31 cellular contexts compared by ENCODE assay signal in genomic region chr4:24262084-24262483, GRCh38.
DNase-seq lines count a peak whose midpoint lies in the region; ATAC-seq, FAIRE-seq and TF ChIP-seq lines count a peak whose summit lies in the region.
"Had no signal": no experiment of that assay in that cellular context is flagged by ENCODE, and none has a peak within 500 bp of the region (broad histone marks: within the 10 kb centered on the region; RNA-seq: fewer than 3 reads in every experiment).

No MANE protein-coding gene starts in this region.

- no peaks in the 10 kb centered on the region for H3K79me2 ChIP-seq in keratinocyte (ENCODE audit: control insufficient read depth, insufficient read depth, low read length)

- H3K9me3 ChIP-seq in AG04450 (ENCODE audit: control insufficient read depth, insufficient read depth, low read length) = no peaks in the 10 kb centered on the region
- no peaks in the 10 kb centered on the region for H3K9me3 ChIP-seq in keratinocyte (ENCODE audit: control insufficient read depth, low read depth, low read length)
- no peaks in the 10 kb centered on the region for H3K9me3 ChIP-seq in psoas muscle
- H3K9me3 ChIP-seq in T-helper 17 cell (ENCODE audit: control insufficient read depth, low read length, poor library complexity, severe bottlenecking) = no peaks in the 10 kb centered on the region
- H3K9me3 ChIP-seq: HAP-1, heart right ventricle, spleen had no signal

- intact Hi-C loops in psoas muscle (cut with DNase I) = no loop called here

- no peak overlapping the region for H3K9ac ChIP-seq in keratinocyte (ENCODE audit: control insufficient read depth, extremely low read depth, insufficient read depth, low read length)

- no peaks in the 10 kb centered on the region for H4K20me1 ChIP-seq in keratinocyte (ENCODE audit: control insufficient read depth, extremely low read depth, insufficient read depth, low read length)

- H3K27me3 ChIP-seq in AG04450 (ENCODE audit: control insufficient read depth, insufficient read depth, low read length) = peaks cover 2% of the 10 kb centered on the region
- H3K27me3 ChIP-seq in keratinocyte (ENCODE audit: control insufficient read depth, extremely low read depth, insufficient read depth, low read length) = no peaks in the 10 kb centered on the region
- H3K27me3 ChIP-seq in psoas muscle (ENCODE audit: insufficient read depth in 3 of 3, low read length in 2 of 3) = no peaks in the 10 kb centered on the region
- H3K27me3 ChIP-seq: brain microvascular endothelial cell, heart right ventricle, spleen had no signal

- no peaks in the 10 kb centered on the region for H3K4me1 Mint-ChIP-seq in T-helper 17 cell
- H3K4me1 Mint-ChIP-seq: activated CD4-positive, alpha-beta T cell treated with anti-CD3 and anti-CD28 coated beads, Interleukin-2, amount 10 ng/mL, durations not matched to agents 7 days and 5 days; activated CD8-positive, alpha-beta memory T cell treated with anti-CD3 and anti-CD28 coated beads, Interleukin-2, amount 10 ng/mL, durations not matched to agents 7 days and 5 days; naive thymus-derived CD8-positive, alpha-beta T cell had no signal

- TF ChIP-seq CTCF in AG04450 (IDR thresholded peaks at IDR 0.05; ENCODE audit: low read depth, low read length) = no peak
- no peak for TF ChIP-seq CTCF in keratinocyte (optimal IDR thresholded peaks at IDR 0.05 in 1 of 3, IDR thresholded peaks at IDR 0.05 in 1 of 3, conservative IDR thresholded peaks at IDR 0.05 in 1 of 3; ENCODE audit: extremely low read depth in 1 of 3, insufficient read depth in 2 of 3, low read length in 3 of 3)
- no peak for TF ChIP-seq CTCF in psoas muscle (IDR thresholded peaks at IDR 0.05)

- no peaks in the 10 kb centered on the region for H3K9me1 ChIP-seq in keratinocyte (ENCODE audit: control insufficient read depth, extremely low read depth, insufficient read depth, low read length)

- H3K4me2 ChIP-seq in keratinocyte (ENCODE audit: control insufficient read depth, extremely low read depth, insufficient read depth, low read depth, low read length) = peak overlapping the region; percentile 14

- 26 to 59% (median 36%) methylated on average over 6 of the region's 6 CpGs for WGBS in psoas muscle, 3 donors

- CTCF ChIA-PET in AG04450 (lab: Charles Lee) = no interaction called here

- H3K27me3 Mint-ChIP-seq in T-helper 17 cell = no peaks in the 10 kb centered on the region
- H3K27me3 Mint-ChIP-seq: activated CD4-positive, alpha-beta T cell treated with anti-CD3 and anti-CD28 coated beads, Interleukin-2, amount 10 ng/mL, durations not matched to agents 7 days and 5 days; activated CD8-positive, alpha-beta memory T cell treated with anti-CD3 and anti-CD28 coated beads, Interleukin-2, amount 10 ng/mL, durations not matched to agents 7 days and 5 days had no signal

- H3K4me3 ChIP-seq in AG04450 (ENCODE audit: low read depth, low read length) = no peak overlapping the region
- no peak overlapping the region for H3K4me3 ChIP-seq in keratinocyte (ENCODE audit: control insufficient read depth in 2 of 3, extremely low read depth in 1 of 3, insufficient read depth in 2 of 3, low read depth in 1 of 3, low read length in 3 of 3)
- peak overlapping the region; percentile 4 for H3K4me3 ChIP-seq in psoas muscle
- H3K4me3 ChIP-seq: HAP-1, heart right ventricle, spleen had no signal

- POLR2A ChIA-PET in AG04450 (lab: Yijun Ruan, JAX) = no interaction called here

- FAIRE-seq in keratinocyte (lab: Jason Lieb, UNC) = no peak
- FAIRE-seq: colon had no signal

- peaks cover 12% of the 10 kb centered on the region for H3K4me1 ChIP-seq in keratinocyte (ENCODE audit: control insufficient read depth, extremely low read depth, insufficient read depth, low read length)
- H3K4me1 ChIP-seq in psoas muscle = peaks cover 24% of the 10 kb centered on the region
- H3K4me1 ChIP-seq: HAP-1, spleen had no signal

- H3K27ac ChIP-seq in AG04450 (ENCODE audit: low read depth, low read length) = peak overlapping the region; percentile 34
- no peak overlapping the region for H3K27ac ChIP-seq in keratinocyte (ENCODE audit: control insufficient read depth, insufficient read depth, low read length)
- peak overlapping the region; percentile 57 for H3K27ac ChIP-seq in psoas muscle
- H3K27ac ChIP-seq: brain microvascular endothelial cell, heart right ventricle, spleen, VCaP had no signal

- dilution Hi-C loops in keratinocyte (cut with MboI; ENCODE audit: extremely low pct_ligation_motif_present, low sequenced_read_pairs) = no loop called here

- H3K36me3 ChIP-seq in keratinocyte (ENCODE audit: control insufficient read depth in 2 of 2, extremely low read depth in 1 of 2, insufficient read depth in 2 of 2, low read length in 2 of 2) (no peaks in the 10 kb centered on the region), psoas muscle (ENCODE audit: insufficient read depth in 1 of 2, low read depth in 1 of 2) (no peaks in the 10 kb centered on the region)
- H3K36me3 ChIP-seq: brain microvascular endothelial cell, HAP-1, heart right ventricle, spleen had no signal

- DNase-seq in AG04450 (ENCODE audit: low read depth, low spot score) (no peak), NCI-H82 treated with DMSO at 0.1 percent for 48 hours (lab: John Stamatoyannopoulos, UW; ENCODE audit: unreplicated experiment) (peak; percentile 42), keratinocyte (ENCODE audit: low read depth, low spot score) (no peak), psoas muscle (no peak), SIG-M5 treated with dmso at 0.1 percent for 504 hours (lab: John Stamatoyannopoulos, UW; ENCODE audit: unreplicated experiment) (no peak), SHP77 treated with DMSO at 0.1 percent for 48 hours (lab: John Stamatoyannopoulos, UW) (no peak), T-helper 17 cell (no peak), T-helper 2 cell (no peak)
- DNase-seq: activated CD4-positive, alpha-beta T cell treated with anti-CD3 and anti-CD28 coated beads, Interleukin-2, amount 10 ng/mL, durations not matched to agents 7 days and 5 days; activated CD8-positive, alpha-beta memory T cell treated with anti-CD3 and anti-CD28 coated beads, Interleukin-2, amount 10 ng/mL, durations not matched to agents 7 days and 5 days; activated naive CD4-positive, alpha-beta T cell; activated T-cell treated with anti-CD3 and anti-CD28 coated beads, Interleukin-2, amount 50 U/mL, for 48 hours; brain microvascular endothelial cell; DMS79; effector CD8-positive, alpha-beta T cell; foreskin fibroblast; GDM1; heart right ventricle; naive thymus-derived CD8-positive, alpha-beta T cell; NCI-H1092; NCI-H187 treated with DMSO at 0.1 percent for 48 hours; NCI-H748 treated with DMSO at 0.1 percent for 48 hours; RPMI8226; spleen; stimulated activated CD4-positive, alpha-beta T cell treated with anti-CD3 and anti-CD28 coated beads, Interleukin-2, amount 100 ng/mL, for 48 hours had no signal

- no peak overlapping the region for H3K27ac Mint-ChIP-seq in T-helper 17 cell
- H3K27ac Mint-ChIP-seq: activated CD4-positive, alpha-beta T cell treated with anti-CD3 and anti-CD28 coated beads, Interleukin-2, amount 10 ng/mL, durations not matched to agents 7 days and 5 days; activated CD8-positive, alpha-beta memory T cell treated with anti-CD3 and anti-CD28 coated beads, Interleukin-2, amount 10 ng/mL, durations not matched to agents 7 days and 5 days; naive thymus-derived CD8-positive, alpha-beta T cell had no signal

- ATAC-seq in psoas muscle (peak in 2 of 4 donors; percentile 19 to 50), T-helper 17 cell (no peak)
- ATAC-seq: activated CD8-positive, alpha-beta memory T cell treated with anti-CD3 and anti-CD28 coated beads, Interleukin-2, amount 10 ng/mL, durations not matched to agents 7 days and 5 days; esophagus mucosa; naive thymus-derived CD8-positive, alpha-beta T cell; SK-N-SH treated with all-trans-retinoic acid at 6 μM for 48 hours had no signal

- H3K4me3 Mint-ChIP-seq in T-helper 17 cell = no peak overlapping the region
- H3K4me3 Mint-ChIP-seq: activated CD4-positive, alpha-beta T cell treated with anti-CD3 and anti-CD28 coated beads, Interleukin-2, amount 10 ng/mL, durations not matched to agents 7 days and 5 days; activated CD8-positive, alpha-beta memory T cell treated with anti-CD3 and anti-CD28 coated beads, Interleukin-2, amount 10 ng/mL, durations not matched to agents 7 days and 5 days; IgD-negative memory B cell; naive thymus-derived CD8-positive, alpha-beta T cell had no signal

- H3K36me3 Mint-ChIP-seq in T-helper 17 cell (ENCODE audit: low read depth) = no peaks in the 10 kb centered on the region
- H3K36me3 Mint-ChIP-seq: activated CD8-positive, alpha-beta memory T cell treated with anti-CD3 and anti-CD28 coated beads, Interleukin-2, amount 10 ng/mL, durations not matched to agents 7 days and 5 days; IgD-negative memory B cell; naive thymus-derived CD8-positive, alpha-beta T cell had no signal

- peak overlapping the region; percentile 1 for H2AFZ ChIP-seq in keratinocyte (ENCODE audit: control insufficient read depth, low read length)
